In genomic region chr3:23944007-23944760, GRCh38 we compare ENCODE assay signal across 1 cellular context.
TF ChIP-seq lines count a peak whose summit lies in the region.

No MANE protein-coding gene starts in this region.

TF ChIP-seq in WTC11, 78 proteins besides CTCF, POLR2A, EP300 and RAD21 (continued from another document):
- no peak for TF ChIP-seq PRDM15 (CRISPR knock-in tag; IDR thresholded peaks at IDR 0.05)
